Comparison of ENCODE assay signal across 17 cellular contexts in the genomic region with DNA sequence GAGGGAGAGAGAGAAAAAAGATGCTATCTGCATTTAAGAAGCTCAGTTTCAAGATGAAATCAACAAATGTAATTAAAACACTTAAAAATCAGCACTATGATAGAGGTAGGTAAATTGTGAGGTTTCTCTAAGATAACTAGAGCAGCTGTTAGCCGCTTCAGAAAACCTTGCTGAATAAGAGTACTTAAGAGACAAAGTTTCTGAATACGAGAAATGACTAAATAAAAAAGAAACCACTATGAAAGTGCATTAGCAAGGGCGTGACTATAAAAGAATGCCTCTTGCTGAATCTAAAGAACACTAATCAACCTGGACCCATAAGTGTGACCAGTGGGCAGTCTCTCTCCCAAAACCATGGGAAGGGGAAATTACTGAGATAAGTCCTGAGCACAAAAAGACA. TPM values are rescaled to one million over a fixed set of nuclear protein-coding genes. Genes with fewer than 3 reads are reported as not detected.
A peak's percentile ranks its signal among the peaks of the same experiment; 100 is the strongest.
DNase-seq lines count a peak whose midpoint lies in the region; ATAC-seq and TF ChIP-seq lines count a peak whose summit lies in the region.
"Had no signal": no experiment of that assay in that cellular context is flagged by ENCODE, and none has a peak within 500 bp of the region (broad histone marks: within the 10 kb centered on the region; RNA-seq: fewer than 3 reads in every experiment).

No MANE protein-coding gene starts in this region.

- H2BK15ac ChIP-seq in mesenchymal stem cell (ENCODE audit: low read depth, poor library complexity, severe bottlenecking), result no peak overlapping the region

- no peaks in the 10 kb centered on the region for H3K9me3 Mint-ChIP-seq in stimulated activated naive CD8-positive, alpha-beta T cell treated with anti-CD3 and anti-CD28 coated beads, Interleukin-15, Interleukin-2, amounts not matched to agents 100 ng/mL and 50 ng/mL, for 24 hours
- peaks cover 0 to 2% (median 0%) of the 10 kb centered on the region in 3 donors for H3K9me3 Mint-ChIP-seq in IgD-negative memory B cell
- H3K9me3 Mint-ChIP-seq: activated CD4-positive, alpha-beta T cell treated with anti-CD3 and anti-CD28 coated beads, Interleukin-2, amount 10 ng/mL, durations not matched to agents 24 days and 14 days; H9 had no signal

- intact Hi-C loops in head of caudate nucleus (cut with DNase I), result no loop called here

- H3K4me2 ChIP-seq in mesenchymal stem cell (ENCODE audit: low read length, poor library complexity, severe bottlenecking), result no peak overlapping the region
- H3K4me2 ChIP-seq: smooth muscle cell had no signal

- no peaks in the 10 kb centered on the region for H3K9me3 ChIP-seq in upper lobe of left lung
- H3K9me3 ChIP-seq in mesenchymal stem cell (ENCODE audit: control insufficient read depth, low read length), result no peaks in the 10 kb centered on the region
- H3K9me3 ChIP-seq: adrenal gland, left lung had no signal

- H2BK5ac ChIP-seq in mesenchymal stem cell (ENCODE audit: low read depth, low read length, poor library complexity, severe bottlenecking), result no peak overlapping the region

- no peak overlapping the region for H3K18ac ChIP-seq in mesenchymal stem cell (ENCODE audit: low read depth in 1 of 2, low read length in 2 of 2)

- H3K4me3 ChIP-seq in upper lobe of left lung (no peak overlapping the region), mesenchymal stem cell (ENCODE audit: insufficient read depth in 1 of 2, low read depth in 1 of 2, low read length in 2 of 2) (no peak overlapping the region)
- H3K4me3 ChIP-seq: adrenal gland, left lung, smooth muscle cell had no signal

- H3K27me3 ChIP-seq in upper lobe of left lung, result no peaks in the 10 kb centered on the region
- no peaks in the 10 kb centered on the region for H3K27me3 ChIP-seq in mesenchymal stem cell (ENCODE audit: control insufficient read depth in 1 of 2, insufficient read depth in 1 of 2, low read length in 2 of 2)
- H3K27me3 ChIP-seq: adrenal gland, left lung had no signal

- H3K79me1 ChIP-seq in mesenchymal stem cell (replicated peaks; ENCODE audit: low read length, poor library complexity, severe bottlenecking), result peaks cover 2% of the 10 kb centered on the region

- H3K27ac ChIP-seq in upper lobe of left lung (no peak overlapping the region), mesenchymal stem cell (ENCODE audit: low read length, poor library complexity, severe bottlenecking) (no peak overlapping the region)
- H3K27ac ChIP-seq: adrenal gland, left lung had no signal

- H3K36me3 Mint-ChIP-seq in stimulated activated naive CD8-positive, alpha-beta T cell treated with anti-CD3 and anti-CD28 coated beads, Interleukin-15, Interleukin-2, amounts not matched to agents 100 ng/mL and 50 ng/mL, for 24 hours (ENCODE audit: low read depth), result peaks cover 72% of the 10 kb centered on the region
- H3K36me3 Mint-ChIP-seq in IgD-negative memory B cell, result peaks cover 25% of the 10 kb centered on the region

- H3K14ac ChIP-seq in mesenchymal stem cell (ENCODE audit: low read length in 2 of 2), result no peak overlapping the region

- no peak for TF ChIP-seq POLR2A in upper lobe of left lung (IDR thresholded peaks at IDR 0.05)

- no peaks in the 10 kb centered on the region for H3K27me3 Mint-ChIP-seq in stimulated activated naive CD8-positive, alpha-beta T cell treated with anti-CD3 and anti-CD28 coated beads, Interleukin-15, Interleukin-2, amounts not matched to agents 100 ng/mL and 50 ng/mL, for 24 hours
- H3K27me3 Mint-ChIP-seq in IgD-negative memory B cell, result no peaks in the 10 kb centered on the region
- H3K27me3 Mint-ChIP-seq: activated CD4-positive, alpha-beta T cell treated with anti-CD3 and anti-CD28 coated beads, Interleukin-2, amount 10 ng/mL, durations not matched to agents 24 days and 14 days had no signal

- TF ChIP-seq EP300 in upper lobe of left lung (IDR thresholded peaks at IDR 0.05), result no peak

- WGBS in upper lobe of left lung, 2 donors, result 91 to 94% methylated on average over 3 of the region's 3 CpGs
- WGBS in mesenchymal stem cell, result 100% methylated on average over 2 of the region's 3 CpGs

- no peak overlapping the region for H3K23ac ChIP-seq in mesenchymal stem cell (ENCODE audit: low read length in 2 of 2)

- H3K4me3 Mint-ChIP-seq in stimulated activated naive CD8-positive, alpha-beta T cell treated with anti-CD3 and anti-CD28 coated beads, Interleukin-15, Interleukin-2, amounts not matched to agents 100 ng/mL and 50 ng/mL, for 24 hours, result peak overlapping the region; percentile 26
- peak overlapping the region; percentile 80 to 95 (median 86) for H3K4me3 Mint-ChIP-seq in IgD-negative memory B cell
- H3K4me3 Mint-ChIP-seq: activated CD4-positive, alpha-beta T cell treated with anti-CD3 and anti-CD28 coated beads, Interleukin-2, amount 10 ng/mL, durations not matched to agents 24 days and 14 days; H9 had no signal

- TF ChIP-seq CTCF in upper lobe of left lung (IDR thresholded peaks at IDR 0.05), result no peak

- no peak for DNase-seq in stimulated activated naive CD8-positive, alpha-beta T cell treated with anti-CD3 and anti-CD28 coated beads, Interleukin-15, Interleukin-2, amounts not matched to agents 100 U/mL and 50 U/mL, for 24 hours
- no peak for DNase-seq in upper lobe of left lung
- DNase-seq in DMS53 treated with DMSO at 0.1 percent for 48 hours (lab: John Stamatoyannopoulos, UW; ENCODE audit: unreplicated experiment), result no peak
- DNase-seq in mesenchymal stem cell, result no peak
- no peak for DNase-seq in head of caudate nucleus
- DNase-seq: 8988T; activated CD4-positive, alpha-beta T cell treated with anti-CD3 and anti-CD28 coated beads, Interleukin-2, amount 10 ng/mL, durations not matched to agents 24 days and 14 days; adrenal gland; C1 segment of cervical spinal cord; DMS53; H9; left lung; NCI-H2171 treated with DMSO at 0.1 percent for 48 hours had no signal

- no peak overlapping the region for H2AK5ac ChIP-seq in mesenchymal stem cell (ENCODE audit: low read length, severe bottlenecking)

- no peak overlapping the region for H3K4ac ChIP-seq in mesenchymal stem cell (ENCODE audit: low read depth in 1 of 2, low read length in 2 of 2)

- no peak overlapping the region for H4K8ac ChIP-seq in mesenchymal stem cell (ENCODE audit: low read length)

- no peak overlapping the region for H4K91ac ChIP-seq in mesenchymal stem cell (ENCODE audit: low read length)

- no peak overlapping the region for H2AFZ ChIP-seq in mesenchymal stem cell (ENCODE audit: low read depth, low read length)

- H3K4me1 Mint-ChIP-seq in stimulated activated naive CD8-positive, alpha-beta T cell treated with anti-CD3 and anti-CD28 coated beads, Interleukin-15, Interleukin-2, amounts not matched to agents 100 ng/mL and 50 ng/mL, for 24 hours (ENCODE audit: low read depth), result peaks cover 22% of the 10 kb centered on the region
- peaks cover 41 to 64% (median 51%) of the 10 kb centered on the region in 3 donors for H3K4me1 Mint-ChIP-seq in IgD-negative memory B cell
- H3K4me1 Mint-ChIP-seq: H9 had no signal

- H2BK120ac ChIP-seq in mesenchymal stem cell (ENCODE audit: low read depth, low read length), result no peak overlapping the region

- H3K36me3 ChIP-seq in upper lobe of left lung (peaks cover under 1 to 46% (median 12%) of the 10 kb centered on the region in 4 donors), mesenchymal stem cell (ENCODE audit: control insufficient read depth in 1 of 2, insufficient read depth in 2 of 2, low read depth in 1 of 2, low read length in 2 of 2) (peaks cover 0 to 55% of the 10 kb centered on the region in 2 experiments)

- no peak for ATAC-seq in stimulated activated naive CD8-positive, alpha-beta T cell treated with anti-CD3 and anti-CD28 coated beads, Interleukin-15, Interleukin-2, amounts not matched to agents 100 U/mL and 50 U/mL, for 24 hours
- peak; percentile 59 for ATAC-seq in HG02678 (IDR thresholded peaks at IDR 0.05; ENCODE audit: unreplicated experiment)
- ATAC-seq in upper lobe of left lung (ENCODE audit: low FRiP score in 2 of 2), result no peak
- ATAC-seq: left lung had no signal

- no peak overlapping the region for H3K9ac ChIP-seq in mesenchymal stem cell (ENCODE audit: low read length)

- peak overlapping the region; percentile 63 for H3K27ac Mint-ChIP-seq in stimulated activated naive CD8-positive, alpha-beta T cell treated with anti-CD3 and anti-CD28 coated beads, Interleukin-15, Interleukin-2, amounts not matched to agents 100 ng/mL and 50 ng/mL, for 24 hours
- H3K27ac Mint-ChIP-seq in IgD-negative memory B cell, result peak overlapping the region; percentile 89 to 96 (median 90)
- H3K27ac Mint-ChIP-seq: activated CD4-positive, alpha-beta T cell treated with anti-CD3 and anti-CD28 coated beads, Interleukin-2, amount 10 ng/mL, durations not matched to agents 24 days and 14 days had no signal

- no peak overlapping the region for H2BK12ac ChIP-seq in mesenchymal stem cell (ENCODE audit: low read length in 2 of 2)

- H3K4me1 ChIP-seq in upper lobe of left lung (no peaks in the 10 kb centered on the region), mesenchymal stem cell (ENCODE audit: control insufficient read depth, insufficient read depth, low read depth, low read length) (no peaks in the 10 kb centered on the region)
- H3K4me1 ChIP-seq: adrenal gland, left lung had no signal

RNA-seq across cellular contexts. Expression of a gene that starts 41.8 kb away (rescaled TPM):
- 28.6 TPM for polyA plus RNA-seq in IgD-negative memory B cell
- 10 to 100 TPM; 11.4 to 43.1 (median 19.8) TPM for total RNA-seq in upper lobe of left lung
- polyA plus RNA-seq in mesenchymal stem cell (2013, experiment 1 of 2), result 5.6 TPM
- 6.4 TPM for polyA plus RNA-seq in mesenchymal stem cell (2013, experiment 2 of 2)

RNA-seq across cellular contexts. Expression of a gene that starts 41.9 kb away (rescaled TPM):
- 296 TPM for polyA plus RNA-seq in IgD-negative memory B cell
- 10 to 100 TPM in 2 of 6 donors, 1 to 10 TPM in 4; 3.1 to 12.8 (median 7.4) TPM for total RNA-seq in upper lobe of left lung
- polyA plus RNA-seq in mesenchymal stem cell (2013, experiment 1 of 2), result 1.1 TPM
- 1.5 TPM for polyA plus RNA-seq in mesenchymal stem cell (2013, experiment 2 of 2)

RNA-seq across cellular contexts. Expression of a gene that starts 43.5 kb away (rescaled TPM):
- polyA plus RNA-seq in IgD-negative memory B cell, result 10.0 TPM
- total RNA-seq in upper lobe of left lung, result 100 to 1,000 TPM in 1 of 6 donors, 10 to 100 TPM in 5; 46.4 to 116 (median 51.8) TPM
- 24.9 TPM for polyA plus RNA-seq in mesenchymal stem cell (2013, experiment 1 of 2)
- polyA plus RNA-seq in mesenchymal stem cell (2013, experiment 2 of 2), result 23.5 TPM
